ENCODE assay signal across 1 cellular context in the genomic region with DNA sequence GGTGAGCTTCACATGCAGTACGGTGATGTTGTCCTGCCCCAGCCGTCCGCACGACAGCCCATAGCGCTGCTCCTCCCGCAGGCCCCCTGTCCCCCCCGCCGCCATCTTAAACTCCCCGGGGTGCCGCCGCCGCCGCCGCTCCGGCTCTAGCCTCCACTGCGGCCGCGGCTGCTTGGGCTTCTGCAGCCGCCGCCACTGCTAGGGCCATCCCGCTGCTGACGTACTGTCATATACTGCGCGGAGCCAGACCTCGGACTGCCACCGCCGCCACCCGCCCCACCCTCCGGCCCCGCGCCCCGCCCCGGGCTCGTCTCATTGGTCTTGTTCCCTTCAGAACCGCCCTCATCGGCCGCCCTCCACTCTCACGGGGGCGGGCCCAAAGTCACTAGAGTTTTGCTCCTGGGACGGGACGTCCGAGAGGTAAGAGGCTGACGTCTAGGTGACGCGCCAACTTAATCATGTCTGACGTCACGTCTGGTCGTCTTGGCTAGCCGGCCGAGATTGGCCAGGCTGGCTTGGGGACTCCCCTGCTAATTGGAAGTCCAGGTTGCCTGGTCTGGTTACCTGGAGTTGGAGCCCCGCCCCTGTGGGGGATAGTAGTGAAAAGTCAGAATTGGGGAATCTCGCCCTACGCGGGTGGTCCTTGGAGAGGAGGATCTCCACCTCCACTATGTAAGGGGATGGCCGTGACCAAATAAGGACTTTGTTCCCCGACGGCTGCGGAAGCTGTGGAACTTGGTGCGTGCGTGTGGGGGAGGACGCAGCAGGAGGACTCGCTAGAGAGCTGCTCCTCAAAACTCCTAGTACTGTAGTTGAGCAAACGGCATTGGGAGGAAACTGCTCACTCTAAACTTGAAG.
TF ChIP-seq lines count a peak whose summit lies in the region.

A gene (minus strand): TSS at position 235 of the 858 bp plus-strand sequence. CDS start 130 bp downstream, at position 105.

TF ChIP-seq in K562, 482 proteins besides CTCF, POLR2A, EP300 and RAD21 (continued from another document and continues in another):
- TF ChIP-seq, protein P1, sequence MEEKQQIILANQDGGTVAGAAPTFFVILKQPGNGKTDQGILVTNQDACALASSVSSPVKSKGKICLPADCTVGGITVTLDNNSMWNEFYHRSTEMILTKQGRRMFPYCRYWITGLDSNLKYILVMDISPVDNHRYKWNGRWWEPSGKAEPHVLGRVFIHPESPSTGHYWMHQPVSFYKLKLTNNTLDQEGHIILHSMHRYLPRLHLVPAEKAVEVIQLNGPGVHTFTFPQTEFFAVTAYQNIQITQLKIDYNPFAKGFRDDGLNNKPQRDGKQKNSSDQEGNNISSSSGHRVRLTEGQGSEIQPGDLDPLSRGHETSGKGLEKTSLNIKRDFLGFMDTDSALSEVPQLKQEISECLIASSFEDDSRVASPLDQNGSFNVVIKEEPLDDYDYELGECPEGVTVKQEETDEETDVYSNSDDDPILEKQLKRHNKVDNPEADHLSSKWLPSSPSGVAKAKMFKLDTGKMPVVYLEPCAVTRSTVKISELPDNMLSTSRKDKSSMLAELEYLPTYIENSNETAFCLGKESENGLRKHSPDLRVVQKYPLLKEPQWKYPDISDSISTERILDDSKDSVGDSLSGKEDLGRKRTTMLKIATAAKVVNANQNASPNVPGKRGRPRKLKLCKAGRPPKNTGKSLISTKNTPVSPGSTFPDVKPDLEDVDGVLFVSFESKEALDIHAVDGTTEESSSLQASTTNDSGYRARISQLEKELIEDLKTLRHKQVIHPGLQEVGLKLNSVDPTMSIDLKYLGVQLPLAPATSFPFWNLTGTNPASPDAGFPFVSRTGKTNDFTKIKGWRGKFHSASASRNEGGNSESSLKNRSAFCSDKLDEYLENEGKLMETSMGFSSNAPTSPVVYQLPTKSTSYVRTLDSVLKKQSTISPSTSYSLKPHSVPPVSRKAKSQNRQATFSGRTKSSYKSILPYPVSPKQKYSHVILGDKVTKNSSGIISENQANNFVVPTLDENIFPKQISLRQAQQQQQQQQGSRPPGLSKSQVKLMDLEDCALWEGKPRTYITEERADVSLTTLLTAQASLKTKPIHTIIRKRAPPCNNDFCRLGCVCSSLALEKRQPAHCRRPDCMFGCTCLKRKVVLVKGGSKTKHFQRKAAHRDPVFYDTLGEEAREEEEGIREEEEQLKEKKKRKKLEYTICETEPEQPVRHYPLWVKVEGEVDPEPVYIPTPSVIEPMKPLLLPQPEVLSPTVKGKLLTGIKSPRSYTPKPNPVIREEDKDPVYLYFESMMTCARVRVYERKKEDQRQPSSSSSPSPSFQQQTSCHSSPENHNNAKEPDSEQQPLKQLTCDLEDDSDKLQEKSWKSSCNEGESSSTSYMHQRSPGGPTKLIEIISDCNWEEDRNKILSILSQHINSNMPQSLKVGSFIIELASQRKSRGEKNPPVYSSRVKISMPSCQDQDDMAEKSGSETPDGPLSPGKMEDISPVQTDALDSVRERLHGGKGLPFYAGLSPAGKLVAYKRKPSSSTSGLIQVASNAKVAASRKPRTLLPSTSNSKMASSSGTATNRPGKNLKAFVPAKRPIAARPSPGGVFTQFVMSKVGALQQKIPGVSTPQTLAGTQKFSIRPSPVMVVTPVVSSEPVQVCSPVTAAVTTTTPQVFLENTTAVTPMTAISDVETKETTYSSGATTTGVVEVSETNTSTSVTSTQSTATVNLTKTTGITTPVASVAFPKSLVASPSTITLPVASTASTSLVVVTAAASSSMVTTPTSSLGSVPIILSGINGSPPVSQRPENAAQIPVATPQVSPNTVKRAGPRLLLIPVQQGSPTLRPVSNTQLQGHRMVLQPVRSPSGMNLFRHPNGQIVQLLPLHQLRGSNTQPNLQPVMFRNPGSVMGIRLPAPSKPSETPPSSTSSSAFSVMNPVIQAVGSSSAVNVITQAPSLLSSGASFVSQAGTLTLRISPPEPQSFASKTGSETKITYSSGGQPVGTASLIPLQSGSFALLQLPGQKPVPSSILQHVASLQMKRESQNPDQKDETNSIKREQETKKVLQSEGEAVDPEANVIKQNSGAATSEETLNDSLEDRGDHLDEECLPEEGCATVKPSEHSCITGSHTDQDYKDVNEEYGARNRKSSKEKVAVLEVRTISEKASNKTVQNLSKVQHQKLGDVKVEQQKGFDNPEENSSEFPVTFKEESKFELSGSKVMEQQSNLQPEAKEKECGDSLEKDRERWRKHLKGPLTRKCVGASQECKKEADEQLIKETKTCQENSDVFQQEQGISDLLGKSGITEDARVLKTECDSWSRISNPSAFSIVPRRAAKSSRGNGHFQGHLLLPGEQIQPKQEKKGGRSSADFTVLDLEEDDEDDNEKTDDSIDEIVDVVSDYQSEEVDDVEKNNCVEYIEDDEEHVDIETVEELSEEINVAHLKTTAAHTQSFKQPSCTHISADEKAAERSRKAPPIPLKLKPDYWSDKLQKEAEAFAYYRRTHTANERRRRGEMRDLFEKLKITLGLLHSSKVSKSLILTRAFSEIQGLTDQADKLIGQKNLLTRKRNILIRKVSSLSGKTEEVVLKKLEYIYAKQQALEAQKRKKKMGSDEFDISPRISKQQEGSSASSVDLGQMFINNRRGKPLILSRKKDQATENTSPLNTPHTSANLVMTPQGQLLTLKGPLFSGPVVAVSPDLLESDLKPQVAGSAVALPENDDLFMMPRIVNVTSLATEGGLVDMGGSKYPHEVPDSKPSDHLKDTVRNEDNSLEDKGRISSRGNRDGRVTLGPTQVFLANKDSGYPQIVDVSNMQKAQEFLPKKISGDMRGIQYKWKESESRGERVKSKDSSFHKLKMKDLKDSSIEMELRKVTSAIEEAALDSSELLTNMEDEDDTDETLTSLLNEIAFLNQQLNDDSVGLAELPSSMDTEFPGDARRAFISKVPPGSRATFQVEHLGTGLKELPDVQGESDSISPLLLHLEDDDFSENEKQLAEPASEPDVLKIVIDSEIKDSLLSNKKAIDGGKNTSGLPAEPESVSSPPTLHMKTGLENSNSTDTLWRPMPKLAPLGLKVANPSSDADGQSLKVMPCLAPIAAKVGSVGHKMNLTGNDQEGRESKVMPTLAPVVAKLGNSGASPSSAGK (IDR thresholded peaks at IDR 0.05): 0 out of 2 replicates have a peak, but pooled peaks have one; percentile 61
- peak; percentile 89; the same call in 1 of the 2 replicates for TF ChIP-seq MTA1 (IDR thresholded peaks at IDR 0.05; ENCODE audit: borderline replicate concordance)
- TF ChIP-seq, protein P2, sequence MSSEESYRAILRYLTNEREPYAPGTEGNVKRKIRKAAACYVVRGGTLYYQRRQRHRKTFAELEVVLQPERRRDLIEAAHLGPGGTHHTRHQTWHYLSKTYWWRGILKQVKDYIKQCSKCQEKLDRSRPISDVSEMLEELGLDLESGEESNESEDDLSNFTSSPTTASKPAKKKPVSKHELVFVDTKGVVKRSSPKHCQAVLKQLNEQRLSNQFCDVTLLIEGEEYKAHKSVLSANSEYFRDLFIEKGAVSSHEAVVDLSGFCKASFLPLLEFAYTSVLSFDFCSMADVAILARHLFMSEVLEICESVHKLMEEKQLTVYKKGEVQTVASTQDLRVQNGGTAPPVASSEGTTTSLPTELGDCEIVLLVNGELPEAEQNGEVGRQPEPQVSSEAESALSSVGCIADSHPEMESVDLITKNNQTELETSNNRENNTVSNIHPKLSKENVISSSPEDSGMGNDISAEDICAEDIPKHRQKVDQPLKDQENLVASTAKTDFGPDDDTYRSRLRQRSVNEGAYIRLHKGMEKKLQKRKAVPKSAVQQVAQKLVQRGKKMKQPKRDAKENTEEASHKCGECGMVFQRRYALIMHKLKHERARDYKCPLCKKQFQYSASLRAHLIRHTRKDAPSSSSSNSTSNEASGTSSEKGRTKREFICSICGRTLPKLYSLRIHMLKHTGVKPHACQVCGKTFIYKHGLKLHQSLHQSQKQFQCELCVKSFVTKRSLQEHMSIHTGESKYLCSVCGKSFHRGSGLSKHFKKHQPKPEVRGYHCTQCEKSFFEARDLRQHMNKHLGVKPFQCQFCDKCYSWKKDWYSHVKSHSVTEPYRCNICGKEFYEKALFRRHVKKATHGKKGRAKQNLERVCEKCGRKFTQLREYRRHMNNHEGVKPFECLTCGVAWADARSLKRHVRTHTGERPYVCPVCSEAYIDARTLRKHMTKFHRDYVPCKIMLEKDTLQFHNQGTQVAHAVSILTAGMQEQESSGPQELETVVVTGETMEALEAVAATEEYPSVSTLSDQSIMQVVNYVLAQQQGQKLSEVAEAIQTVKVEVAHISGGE (CRISPR knock-in tag; IDR thresholded peaks at IDR 0.05): peak in 1 of 3 experiments; percentile 42; a peak in 1 of 6 replicates
- TF ChIP-seq NR4A1 (CRISPR knock-in tag; IDR thresholded peaks at IDR 0.05): no peak
- no peak for TF ChIP-seq NR4A1 (tag; IDR thresholded peaks at IDR 0.05)
- TF ChIP-seq, protein P3, sequence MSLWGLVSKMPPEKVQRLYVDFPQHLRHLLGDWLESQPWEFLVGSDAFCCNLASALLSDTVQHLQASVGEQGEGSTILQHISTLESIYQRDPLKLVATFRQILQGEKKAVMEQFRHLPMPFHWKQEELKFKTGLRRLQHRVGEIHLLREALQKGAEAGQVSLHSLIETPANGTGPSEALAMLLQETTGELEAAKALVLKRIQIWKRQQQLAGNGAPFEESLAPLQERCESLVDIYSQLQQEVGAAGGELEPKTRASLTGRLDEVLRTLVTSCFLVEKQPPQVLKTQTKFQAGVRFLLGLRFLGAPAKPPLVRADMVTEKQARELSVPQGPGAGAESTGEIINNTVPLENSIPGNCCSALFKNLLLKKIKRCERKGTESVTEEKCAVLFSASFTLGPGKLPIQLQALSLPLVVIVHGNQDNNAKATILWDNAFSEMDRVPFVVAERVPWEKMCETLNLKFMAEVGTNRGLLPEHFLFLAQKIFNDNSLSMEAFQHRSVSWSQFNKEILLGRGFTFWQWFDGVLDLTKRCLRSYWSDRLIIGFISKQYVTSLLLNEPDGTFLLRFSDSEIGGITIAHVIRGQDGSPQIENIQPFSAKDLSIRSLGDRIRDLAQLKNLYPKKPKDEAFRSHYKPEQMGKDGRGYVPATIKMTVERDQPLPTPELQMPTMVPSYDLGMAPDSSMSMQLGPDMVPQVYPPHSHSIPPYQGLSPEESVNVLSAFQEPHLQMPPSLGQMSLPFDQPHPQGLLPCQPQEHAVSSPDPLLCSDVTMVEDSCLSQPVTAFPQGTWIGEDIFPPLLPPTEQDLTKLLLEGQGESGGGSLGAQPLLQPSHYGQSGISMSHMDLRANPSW (CRISPR knock-in tag; IDR thresholded peaks at IDR 0.05): 0 out of 2 replicates have a peak, but pooled peaks have one; percentile 82
- TF ChIP-seq ZFX (CRISPR knock-in tag; IDR thresholded peaks at IDR 0.05): peak; percentile 72; the same call in 1 of the 2 replicates
- no peak for TF ChIP-seq FIP1L1 (IDR thresholded peaks at IDR 0.05; ENCODE audit: low read depth, low read length, poor library complexity, severe bottlenecking)
- TF ChIP-seq DACH1 (IDR thresholded peaks at IDR 0.05; ENCODE audit: partially characterized antibody): no peak
- no peak for TF ChIP-seq NFIX (CRISPR knock-in tag; IDR thresholded peaks at IDR 0.05; ENCODE audit: low read depth)
- TF ChIP-seq ZKSCAN1 (IDR thresholded peaks at IDR 0.05; ENCODE audit: low read depth, low read length): no peak
- peak in 1 of 2 experiments; percentile 83; a peak in 2 of 4 replicates for TF ChIP-seq TRIM24 (IDR thresholded peaks at IDR 0.05)
- TF ChIP-seq ZBTB17 (CRISPR knock-in tag; IDR thresholded peaks at IDR 0.05): no peak
- TF ChIP-seq L3MBTL2 (IDR thresholded peaks at IDR 0.05): peak; percentile 59
- peak; percentile 32 for TF ChIP-seq PRPF4 (IDR thresholded peaks at IDR 0.05; ENCODE audit: insufficient read depth, low read depth, low read length, poor library complexity, severe bottlenecking)
- TF ChIP-seq RBFOX2 (IDR thresholded peaks at IDR 0.05; ENCODE audit: low read depth, low read length): peak; percentile 86
- TF ChIP-seq POLR2B (IDR thresholded peaks at IDR 0.05; ENCODE audit: low read depth, partially characterized antibody): peak; percentile 59
- no peak for TF ChIP-seq PTRF (tag; IDR thresholded peaks at IDR 0.05)
- no peak for TF ChIP-seq PHTF2 (CRISPR knock-in tag; IDR thresholded peaks at IDR 0.05)
- peak; percentile 92 to 98 for TF ChIP-seq SRF (CRISPR knock-in tag; IDR thresholded peaks at IDR 0.05)
- no peak for TF ChIP-seq PURB (CRISPR knock-in tag; IDR thresholded peaks at IDR 0.05; ENCODE audit: low read depth)
- TF ChIP-seq, protein P4, sequence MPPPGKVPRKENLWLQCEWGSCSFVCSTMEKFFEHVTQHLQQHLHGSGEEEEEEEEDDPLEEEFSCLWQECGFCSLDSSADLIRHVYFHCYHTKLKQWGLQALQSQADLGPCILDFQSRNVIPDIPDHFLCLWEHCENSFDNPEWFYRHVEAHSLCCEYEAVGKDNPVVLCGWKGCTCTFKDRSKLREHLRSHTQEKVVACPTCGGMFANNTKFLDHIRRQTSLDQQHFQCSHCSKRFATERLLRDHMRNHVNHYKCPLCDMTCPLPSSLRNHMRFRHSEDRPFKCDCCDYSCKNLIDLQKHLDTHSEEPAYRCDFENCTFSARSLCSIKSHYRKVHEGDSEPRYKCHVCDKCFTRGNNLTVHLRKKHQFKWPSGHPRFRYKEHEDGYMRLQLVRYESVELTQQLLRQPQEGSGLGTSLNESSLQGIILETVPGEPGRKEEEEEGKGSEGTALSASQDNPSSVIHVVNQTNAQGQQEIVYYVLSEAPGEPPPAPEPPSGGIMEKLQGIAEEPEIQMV (tag; conservative IDR thresholded peaks at IDR 0.05; ENCODE audit: low read depth): peak; percentile 98
- TF ChIP-seq OTX1 (CRISPR knock-in tag; IDR thresholded peaks at IDR 0.05): peak; percentile 42; the same call in 1 of the 2 replicates
- no peak for TF ChIP-seq PML (IDR thresholded peaks at IDR 0.05; ENCODE audit: low read length)
- TF ChIP-seq, protein P5, sequence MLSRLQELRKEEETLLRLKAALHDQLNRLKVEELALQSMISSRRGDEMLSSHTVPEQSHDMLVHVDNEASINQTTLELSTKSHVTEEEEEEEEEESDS (CRISPR knock-in tag; IDR thresholded peaks at IDR 0.05): no peak
- TF ChIP-seq, protein P6, sequence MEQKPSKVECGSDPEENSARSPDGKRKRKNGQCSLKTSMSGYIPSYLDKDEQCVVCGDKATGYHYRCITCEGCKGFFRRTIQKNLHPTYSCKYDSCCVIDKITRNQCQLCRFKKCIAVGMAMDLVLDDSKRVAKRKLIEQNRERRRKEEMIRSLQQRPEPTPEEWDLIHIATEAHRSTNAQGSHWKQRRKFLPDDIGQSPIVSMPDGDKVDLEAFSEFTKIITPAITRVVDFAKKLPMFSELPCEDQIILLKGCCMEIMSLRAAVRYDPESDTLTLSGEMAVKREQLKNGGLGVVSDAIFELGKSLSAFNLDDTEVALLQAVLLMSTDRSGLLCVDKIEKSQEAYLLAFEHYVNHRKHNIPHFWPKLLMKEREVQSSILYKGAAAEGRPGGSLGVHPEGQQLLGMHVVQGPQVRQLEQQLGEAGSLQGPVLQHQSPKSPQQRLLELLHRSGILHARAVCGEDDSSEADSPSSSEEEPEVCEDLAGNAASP (IDR thresholded peaks at IDR 0.05): no peak
- no peak for TF ChIP-seq SRSF7 (optimal IDR thresholded peaks at IDR 0.05; ENCODE audit: low read depth, low read length)
